In genomic region chr16:1094601-1095449, GRCh38 we compare ENCODE assay signal across 28 cellular contexts. TPM values are rescaled to one million over a fixed set of nuclear protein-coding genes. Genes with fewer than 3 reads are reported as not detected.
"Had no signal": no experiment of that assay in that cellular context is flagged by ENCODE, and none has a peak within 500 bp of the region (broad histone marks: within the 10 kb centered on the region; RNA-seq: fewer than 3 reads in every experiment).

No MANE protein-coding gene starts in this region.

- H3K36me3 Mint-ChIP-seq: activated naive CD8-positive, alpha-beta T cell treated with anti-CD3 and anti-CD28 coated beads, Interleukin-2, amount 10 ng/mL, durations not matched to agents 7 days and 5 days had no signal

- H3K4me3 Mint-ChIP-seq: activated naive CD8-positive, alpha-beta T cell treated with anti-CD3 and anti-CD28 coated beads, Interleukin-2, amount 10 ng/mL, durations not matched to agents 7 days and 5 days; activated T-cell treated with anti-CD3 and anti-CD28 coated beads, Interleukin-2, amount 50 U/mL, for 4 hours; naive thymus-derived CD4-positive, alpha-beta T cell; WTC11 had no signal

- H3K27me3 ChIP-seq: thyroid gland had no signal

- H3K36me3 ChIP-seq: thyroid gland had no signal

- H3K9me3 ChIP-seq: thyroid gland had no signal

- H3K9me3 Mint-ChIP-seq: activated T-cell treated with anti-CD3 and anti-CD28 coated beads, Interleukin-2, amount 50 U/mL, for 4 hours; activated T-helper 2 cell treated with anti-CD3 and anti-CD28 coated beads, Interferon-gamma antibody, Interleukin-2, Interleukin-4, amounts not matched to agents 10 μg/mL and 5 μg/mL and 100 μg/mL, durations not matched to agents 14 hours and 24 hours and 36 hours; neural crest cell had no signal

- H3K27me3 Mint-ChIP-seq: activated naive CD8-positive, alpha-beta T cell treated with anti-CD3 and anti-CD28 coated beads, Interleukin-2, amount 10 ng/mL, durations not matched to agents 7 days and 5 days; progenitor cell of endocrine pancreas had no signal

- H3K4me3 ChIP-seq: thyroid gland had no signal

- ATAC-seq: naive thymus-derived CD4-positive, alpha-beta T cell had no signal

- DNase-seq: activated CD8-positive, alpha-beta memory T cell treated with anti-CD3 and anti-CD28 coated beads, Interleukin-2, amount 50 U/mL, for 48 hours; activated naive CD4-positive, alpha-beta T cell; activated naive CD8-positive, alpha-beta T cell treated with anti-CD3 and anti-CD28 coated beads, Interleukin-2, amount 10 ng/mL, durations not matched to agents 7 days and 5 days; activated T-cell treated with anti-CD3 and anti-CD28 coated beads, Interleukin-2, amount 50 U/mL, for 4 hours; amniotic stem cell; cerebellar nuclear complex; cortex of kidney; erythroblast; foreskin fibroblast; kidney; naive thymus-derived CD4-positive, alpha-beta T cell; stimulated activated CD4-positive, alpha-beta T cell treated with anti-CD3 and anti-CD28 coated beads, Interleukin-2, amount 100 ng/mL, for 48 hours; stimulated activated CD8-positive, alpha-beta memory T cell treated with anti-CD3 and anti-CD28 coated beads, Interleukin-4, amount 100 ng/mL, for 48 hours; stimulated activated naive CD4-positive, alpha-beta T cell; T-helper 9 cell; thyroid gland had no signal

- H3K27ac Mint-ChIP-seq: activated naive CD8-positive, alpha-beta T cell treated with anti-CD3 and anti-CD28 coated beads, Interleukin-2, amount 10 ng/mL, durations not matched to agents 7 days and 5 days; activated T-helper 2 cell treated with anti-CD3 and anti-CD28 coated beads, Interferon-gamma antibody, Interleukin-2, Interleukin-4, amounts not matched to agents 10 μg/mL and 5 μg/mL and 100 μg/mL, durations not matched to agents 14 hours and 24 hours and 36 hours; naive thymus-derived CD4-positive, alpha-beta T cell; progenitor cell of endocrine pancreas; WTC11 had no signal

- H3K27ac ChIP-seq: thyroid gland had no signal

- H3K4me1 Mint-ChIP-seq: activated naive CD8-positive, alpha-beta T cell treated with anti-CD3 and anti-CD28 coated beads, Interleukin-2, amount 10 ng/mL, durations not matched to agents 7 days and 5 days; naive thymus-derived CD4-positive, alpha-beta T cell; WTC11 had no signal

- H3K4me1 ChIP-seq: thyroid gland had no signal

RNA-seq across cellular contexts. Expression of gene C1QTNF8, which starts 1.2 kb away (rescaled TPM):
- total RNA-seq: activated CD8-positive, alpha-beta memory T cell treated with anti-CD3 and anti-CD28 coated beads for 36 hours; activated naive CD8-positive, alpha-beta T cell treated with anti-CD3 and anti-CD28 coated beads, Interleukin-2, amount 10 ng/mL, durations not matched to agents 7 days and 5 days; activated T-cell treated with anti-CD3 and anti-CD28 coated beads, Interleukin-2, amount 50 U/mL, for 4 hours; activated T-helper 2 cell treated with anti-CD3 and anti-CD28 coated beads, Interferon-gamma antibody, Interleukin-2, Interleukin-4, amounts not matched to agents 10 μg/mL and 5 μg/mL and 100 μg/mL, durations not matched to agents 14 hours and 24 hours and 36 hours; fibroblast of lung; glomerular endothelial cell; kidney; lung microvascular endothelial cell; naive thymus-derived CD4-positive, alpha-beta T cell; osteoblast; progenitor cell of endocrine pancreas; subcutaneous adipose tissue; T-helper 1 cell treated with Interleukin-12 subunit alpha and Interleukin-12 subunit beta and Interleukin-4 antibody, amounts not matched to agents 30 ng/mL and 1 ng/mL, for 36 hours; thyroid gland; urinary bladder had no signal
- polyA plus RNA-seq: fibroblast of lung; naive thymus-derived CD4-positive, alpha-beta T cell; urinary bladder had no signal

RNA-seq across cellular contexts. Expression of gene SSTR5, which starts 22.3 kb away (rescaled TPM):
- total RNA-seq: activated CD8-positive, alpha-beta memory T cell treated with anti-CD3 and anti-CD28 coated beads for 36 hours; activated naive CD8-positive, alpha-beta T cell treated with anti-CD3 and anti-CD28 coated beads, Interleukin-2, amount 10 ng/mL, durations not matched to agents 7 days and 5 days; activated T-cell treated with anti-CD3 and anti-CD28 coated beads, Interleukin-2, amount 50 U/mL, for 4 hours; activated T-helper 2 cell treated with anti-CD3 and anti-CD28 coated beads, Interferon-gamma antibody, Interleukin-2, Interleukin-4, amounts not matched to agents 10 μg/mL and 5 μg/mL and 100 μg/mL, durations not matched to agents 14 hours and 24 hours and 36 hours; fibroblast of lung; glomerular endothelial cell; naive thymus-derived CD4-positive, alpha-beta T cell; neural crest cell; osteoblast; subcutaneous adipose tissue; T-helper 1 cell treated with Interleukin-12 subunit alpha and Interleukin-12 subunit beta and Interleukin-4 antibody, amounts not matched to agents 30 ng/mL and 1 ng/mL, for 36 hours; thyroid gland had no signal
- polyA plus RNA-seq: fibroblast of lung; naive thymus-derived CD4-positive, alpha-beta T cell had no signal
